11 cellular contexts compared by ENCODE assay signal in genomic region chr16:73064227-73064995, GRCh38. TPM values are rescaled to one million over a fixed set of nuclear protein-coding genes. Genes with fewer than 3 reads are reported as not detected.
DNase-seq lines count a peak whose midpoint lies in the region; ATAC-seq and TF ChIP-seq lines count a peak whose summit lies in the region.
"Had no signal": no experiment of that assay in that cellular context is flagged by ENCODE, and none has a peak within 500 bp of the region (broad histone marks: within the 10 kb centered on the region; RNA-seq: fewer than 3 reads in every experiment).

No MANE protein-coding gene starts in this region.

- no peaks in the 10 kb centered on the region for H4K20me1 ChIP-seq in PC-9 (ENCODE audit: insufficient read depth)

- H3K27me3 Mint-ChIP-seq in nephron (ENCODE audit: low read depth): peaks cover 97% of the 10 kb centered on the region
- peaks cover 41 to 82% (median 64%) of the 10 kb centered on the region in 5 donors for H3K27me3 Mint-ChIP-seq in naive thymus-derived CD8-positive, alpha-beta T cell
- peaks cover 77% of the 10 kb centered on the region for H3K27me3 Mint-ChIP-seq in activated CD4-positive, alpha-beta T cell treated with anti-CD3 and anti-CD28 coated beads, Interleukin-2, amount 10 ng/mL, durations not matched to agents 24 days and 14 days

- TF ChIP-seq CTCF in AG09309 (IDR thresholded peaks at IDR 0.05; ENCODE audit: control insufficient read depth, insufficient read depth, low read depth, low read length, missing control alignments) (no peak), PC-9 (conservative IDR thresholded peaks at IDR 0.05) (no peak), nephron (IDR thresholded peaks at IDR 0.05; ENCODE audit: unreplicated experiment in 3 of 3) (no peak)

- CTCF ChIA-PET in PC-9 (lab: Charles Lee): no interaction called here

- H3K79me2 ChIP-seq in PC-9 (ENCODE audit: low read depth): 0 out of 2 replicates have a peak, but pooled peaks cover 4% of the 10 kb centered on the region

- H3K9me3 ChIP-seq in PC-9 (ENCODE audit: insufficient read depth, low read depth): no peaks in the 10 kb centered on the region

- POLR2A ChIA-PET in PC-9 (lab: Charles Lee; ENCODE audit: unreplicated experiment): no interaction called here
- POLR2A ChIA-PET in naive thymus-derived CD8-positive, alpha-beta T cell (lab: Charles Lee): no interaction called here

- peak overlapping the region; percentile 34; the same call in 1 of the 2 replicates for H3K4me2 ChIP-seq in PC-9

- no peaks in the 10 kb centered on the region for H3K27me3 ChIP-seq in PC-9 (ENCODE audit: insufficient read depth, low read depth)

- H3F3A ChIP-seq in PC-9 (ENCODE audit: insufficient read depth, low read depth): peaks cover 21% of the 10 kb centered on the region

- no peaks in the 10 kb centered on the region for H3K36me3 Mint-ChIP-seq in nephron (ENCODE audit: low read depth)
- no peaks in the 10 kb centered on the region for H3K36me3 Mint-ChIP-seq in naive thymus-derived CD8-positive, alpha-beta T cell
- H3K36me3 Mint-ChIP-seq in activated CD4-positive, alpha-beta T cell treated with anti-CD3 and anti-CD28 coated beads, Interleukin-2, amount 10 ng/mL, durations not matched to agents 24 days and 14 days (ENCODE audit: low read depth): peaks cover 2% of the 10 kb centered on the region

- peak overlapping the region; percentile 69 to 81 (median 71) for H3K4me3 Mint-ChIP-seq in nephron
- peak overlapping the region in 1 of 10 donors; percentile 19 for H3K4me3 Mint-ChIP-seq in naive thymus-derived CD8-positive, alpha-beta T cell
- no peak overlapping the region for H3K4me3 Mint-ChIP-seq in activated CD4-positive, alpha-beta T cell treated with anti-CD3 and anti-CD28 coated beads, Interleukin-2, amount 10 ng/mL, durations not matched to agents 24 days and 14 days
- H3K4me3 Mint-ChIP-seq: activated B cell treated with CpG ODN at 0.5 μM for 24 hours had no signal

- peak overlapping the region; percentile 55 for H3K4me3 ChIP-seq in AG09309 (ENCODE audit: control insufficient read depth, low read depth, low read length)
- no peak overlapping the region for H3K4me3 ChIP-seq in PC-9

- no peak for ATAC-seq in naive thymus-derived CD8-positive, alpha-beta T cell
- ATAC-seq: HCT116 had no signal

- H3K27ac ChIP-seq in PC-9: no peak overlapping the region

- H3K27ac Mint-ChIP-seq in nephron: peak overlapping the region; percentile 67 to 90 (median 68)
- H3K27ac Mint-ChIP-seq in naive thymus-derived CD8-positive, alpha-beta T cell: no peak overlapping the region
- no peak overlapping the region for H3K27ac Mint-ChIP-seq in activated CD4-positive, alpha-beta T cell treated with anti-CD3 and anti-CD28 coated beads, Interleukin-2, amount 10 ng/mL, durations not matched to agents 24 days and 14 days
- H3K27ac Mint-ChIP-seq: activated B cell treated with CpG ODN at 0.5 μM for 24 hours had no signal

- no peaks in the 10 kb centered on the region for H3K9me2 ChIP-seq in PC-9 (ENCODE audit: insufficient read depth)

- H3K9me3 Mint-ChIP-seq in nephron: no peaks in the 10 kb centered on the region
- no peaks in the 10 kb centered on the region for H3K9me3 Mint-ChIP-seq in naive thymus-derived CD8-positive, alpha-beta T cell
- no peaks in the 10 kb centered on the region for H3K9me3 Mint-ChIP-seq in activated CD4-positive, alpha-beta T cell treated with anti-CD3 and anti-CD28 coated beads, Interleukin-2, amount 10 ng/mL, durations not matched to agents 24 days and 14 days
- H3K9me3 Mint-ChIP-seq: activated B cell treated with CpG ODN at 0.5 μM for 24 hours had no signal

- no peaks in the 10 kb centered on the region for H3K36me3 ChIP-seq in PC-9 (ENCODE audit: low read depth)

- 0 out of 2 replicates have a peak overlapping the region, but pooled peaks have one; percentile 46 for H2AFZ ChIP-seq in PC-9

- BruUV-seq in PC-9 (replicated peaks; lab: Mats Ljungman, UMichigan): no TSS peak

- H3K4me1 ChIP-seq in PC-9 (replicated peaks; ENCODE audit: insufficient read depth): peaks cover 28% of the 10 kb centered on the region

- peak; percentile 60 for DNase-seq in AG09309 (ENCODE audit: low read depth)
- no peak for DNase-seq in PC-9
- DNase-seq in fibroblast of peridontal ligament (ENCODE audit: extremely low read depth): peak; percentile 64
- DNase-seq in naive thymus-derived CD8-positive, alpha-beta T cell: no peak
- no peak for DNase-seq in DMS79 (lab: John Stamatoyannopoulos, UW)
- no peak for DNase-seq in activated CD4-positive, alpha-beta T cell treated with anti-CD3 and anti-CD28 coated beads, Interleukin-2, amount 10 ng/mL, durations not matched to agents 24 days and 14 days
- no peak for DNase-seq in Ammon's horn (ENCODE audit: low spot score)
- DNase-seq: activated B cell treated with CpG ODN at 0.5 μM for 24 hours, NCI-H1417 had no signal

- H3K4me1 Mint-ChIP-seq in nephron: peaks cover 78% of the 10 kb centered on the region
- H3K4me1 Mint-ChIP-seq in naive thymus-derived CD8-positive, alpha-beta T cell: peaks cover 4 to 31% (median 7%) of the 10 kb centered on the region in 4 donors
- peaks cover 6% of the 10 kb centered on the region for H3K4me1 Mint-ChIP-seq in activated CD4-positive, alpha-beta T cell treated with anti-CD3 and anti-CD28 coated beads, Interleukin-2, amount 10 ng/mL, durations not matched to agents 24 days and 14 days

- intact Hi-C loops in PC-9 (cut with micrococcal nuclease; ENCODE audit: unreplicated experiment): no loop called here
- intact Hi-C loops in activated CD4-positive, alpha-beta T cell treated with anti-CD3 and anti-CD28 coated beads, Interleukin-2, amount 10 ng/mL, durations not matched to agents 24 days and 14 days (cut with micrococcal nuclease): no loop called here

RNA-seq across cellular contexts. Expression of gene ZFHX3, which starts 16.5 kb away (rescaled TPM):
- 20.5 and 23.1 TPM in 2 replicates for total RNA-seq in PC-9 (2021)
- under 1 TPM; 0.34 to 0.38 TPM for total RNA-seq in naive thymus-derived CD8-positive, alpha-beta T cell
- polyA plus RNA-seq in naive thymus-derived CD8-positive, alpha-beta T cell: under 1 TPM in 1 of 3 donors, not detected in 2; 0.05 TPM
- 0.49 and 0.88 TPM in 2 replicates for total RNA-seq in activated CD4-positive, alpha-beta T cell treated with anti-CD3 and anti-CD28 coated beads, Interleukin-2, amount 10 ng/mL, durations not matched to agents 24 days and 14 days

Comparison
In these comparisons a context has a peak if more than half of its experiments do, and no peak if none do; other contexts are left out.
1. DNase-seq: peak in AG09309 (single experiment) and fibroblast of peridontal ligament (single experiment); none in PC-9 (0 of 2), naive thymus-derived CD8-positive, alpha-beta T cell (0 of 10), DMS79 (single experiment), activated CD4-positive, alpha-beta T cell treated with anti-CD3 and anti-CD28 coated beads, Interleukin-2, amount 10 ng/mL, durations not matched to agents 24 days and 14 days (single experiment) and Ammon's horn (single experiment).
2. H3K27ac Mint-ChIP-seq: peak in nephron (3 of 3); none in naive thymus-derived CD8-positive, alpha-beta T cell (0 of 10) and activated CD4-positive, alpha-beta T cell treated with anti-CD3 and anti-CD28 coated beads, Interleukin-2, amount 10 ng/mL, durations not matched to agents 24 days and 14 days (single experiment).
3. RNA of gene ZFHX3, which starts 16.5 kb away (total RNA-seq): 20.5 to 23.1 TPM in PC-9; 0.49 to 0.88 TPM in activated CD4-positive, alpha-beta T cell treated with anti-CD3 and anti-CD28 coated beads, Interleukin-2, amount 10 ng/mL, durations not matched to agents 24 days and 14 days and 0.34 to 0.38 TPM in naive thymus-derived CD8-positive, alpha-beta T cell; every median in the first group is over 10 times any median in the second.